Comparison of ENCODE assay signal across 12 cellular contexts in genomic region chr4:6926081-6926480, GRCh38. TPM values are rescaled to one million over a fixed set of nuclear protein-coding genes. Genes with fewer than 3 reads are reported as not detected.
DNase-seq lines count a peak whose midpoint lies in the region; ATAC-seq lines count a peak whose summit lies in the region.
"Had no signal": no experiment of that assay in that cellular context is flagged by ENCODE, and none has a peak within 500 bp of the region (broad histone marks: within the 10 kb centered on the region; RNA-seq: fewer than 3 reads in every experiment).

No MANE protein-coding gene starts in this region.

- no peak overlapping the region for H3K4me3 ChIP-seq in subcutaneous abdominal adipose tissue (ENCODE audit: low read depth in 1 of 5, low read length in 5 of 5)
- H3K4me3 ChIP-seq: dorsolateral prefrontal cortex, GM23338 had no signal

- H3K36me3 Mint-ChIP-seq in activated CD4-positive, alpha-beta T cell treated with anti-CD3 and anti-CD28 coated beads, Interleukin-2, amount 10 ng/mL, durations not matched to agents 7 days and 5 days (ENCODE audit: low read depth): peaks cover 58% of the 10 kb centered on the region
- H3K36me3 Mint-ChIP-seq in activated CD4-positive, alpha-beta memory T cell treated with anti-CD3 and anti-CD28 coated beads, Interleukin-2, amount 10 ng/mL, durations not matched to agents 7 days and 5 days (ENCODE audit: low read depth): peaks cover 63% of the 10 kb centered on the region

- CTCF ChIA-PET in activated CD4-positive, alpha-beta T cell treated with anti-CD3 and anti-CD28 coated beads, Interleukin-2, amount 10 ng/mL, durations not matched to agents 7 days and 5 days (lab: Charles Lee): interaction anchor here (1.1 to 3.8 kb wide), 7 partner anchors 8 to 145 kb away, joined by 3 to 15 read pairs (median 6); no protein-coding TSS in a partner anchor
- CTCF ChIA-PET in activated CD4-positive, alpha-beta memory T cell treated with anti-CD3 and anti-CD28 coated beads, Interleukin-2, amount 10 ng/mL, durations not matched to agents 7 days and 5 days (lab: Charles Lee): interaction anchor here (0.8 to 2.7 kb wide), 9 partner anchors 8 to 143 kb away, joined by 3 to 14 read pairs (median 6); partner anchors contain the start of genes GRPEL1 and TBC1D14

- H3K9ac ChIP-seq in subcutaneous abdominal adipose tissue (ENCODE audit: low read length in 5 of 5): no peak overlapping the region

- no peaks in the 10 kb centered on the region for H3K27me3 Mint-ChIP-seq in activated CD4-positive, alpha-beta T cell treated with anti-CD3 and anti-CD28 coated beads, Interleukin-2, amount 10 ng/mL, durations not matched to agents 7 days and 5 days
- no peaks in the 10 kb centered on the region for H3K27me3 Mint-ChIP-seq in activated CD4-positive, alpha-beta memory T cell treated with anti-CD3 and anti-CD28 coated beads, Interleukin-2, amount 10 ng/mL, durations not matched to agents 7 days and 5 days

- no peaks in the 10 kb centered on the region for H3K9me3 Mint-ChIP-seq in activated CD4-positive, alpha-beta T cell treated with anti-CD3 and anti-CD28 coated beads, Interleukin-2, amount 10 ng/mL, durations not matched to agents 7 days and 5 days
- no peaks in the 10 kb centered on the region for H3K9me3 Mint-ChIP-seq in activated CD4-positive, alpha-beta memory T cell treated with anti-CD3 and anti-CD28 coated beads, Interleukin-2, amount 10 ng/mL, durations not matched to agents 7 days and 5 days
- H3K9me3 Mint-ChIP-seq: GM23338 had no signal

- H3K27ac Mint-ChIP-seq in activated CD4-positive, alpha-beta T cell treated with anti-CD3 and anti-CD28 coated beads, Interleukin-2, amount 10 ng/mL, durations not matched to agents 7 days and 5 days: peak overlapping the region; percentile 90
- peak overlapping the region; percentile 70 for H3K27ac Mint-ChIP-seq in activated CD4-positive, alpha-beta memory T cell treated with anti-CD3 and anti-CD28 coated beads, Interleukin-2, amount 10 ng/mL, durations not matched to agents 7 days and 5 days
- H3K27ac Mint-ChIP-seq: GM23338 had no signal

- peak overlapping the region; percentile 66 for H3K4me3 Mint-ChIP-seq in activated CD4-positive, alpha-beta T cell treated with anti-CD3 and anti-CD28 coated beads, Interleukin-2, amount 10 ng/mL, durations not matched to agents 7 days and 5 days
- H3K4me3 Mint-ChIP-seq in activated CD4-positive, alpha-beta memory T cell treated with anti-CD3 and anti-CD28 coated beads, Interleukin-2, amount 10 ng/mL, durations not matched to agents 7 days and 5 days: peak overlapping the region; percentile 53
- H3K4me3 Mint-ChIP-seq: GM23338 had no signal

- H3K36me3 ChIP-seq in subcutaneous abdominal adipose tissue (ENCODE audit: control insufficient read depth in 5 of 5, insufficient read depth in 5 of 5, low read length in 5 of 5): peaks cover 0 to 17% (median 15%) of the 10 kb centered on the region in 5 donors

- peak; percentile 23 for ATAC-seq in left ventricle myocardium superior
- no peak for ATAC-seq in HG03520 (IDR thresholded peaks at IDR 0.05; ENCODE audit: unreplicated experiment)
- ATAC-seq in GM18858 (IDR thresholded peaks at IDR 0.05; ENCODE audit: unreplicated experiment): no peak

- no peaks in the 10 kb centered on the region for H3K27me3 ChIP-seq in subcutaneous abdominal adipose tissue (ENCODE audit: control insufficient read depth in 5 of 5, insufficient read depth in 4 of 5, low read length in 5 of 5)
- H3K27me3 ChIP-seq: dorsolateral prefrontal cortex had no signal

- intact Hi-C loops in left ventricle myocardium superior (cut with micrococcal nuclease): no loop called here

- DNase-seq in activated CD4-positive, alpha-beta T cell treated with anti-CD3 and anti-CD28 coated beads, Interleukin-2, amount 10 ng/mL, durations not matched to agents 7 days and 5 days: no peak
- DNase-seq in activated CD4-positive, alpha-beta T cell treated with anti-CD3 and anti-CD28 coated beads for 4 hours: no peak
- no peak for DNase-seq in activated CD4-positive, alpha-beta memory T cell treated with anti-CD3 and anti-CD28 coated beads, Interleukin-2, amount 10 ng/mL, durations not matched to agents 7 days and 5 days
- DNase-seq in left ventricle myocardium superior (no peak), DMS153 (lab: John Stamatoyannopoulos, UW) (no peak)
- DNase-seq: dorsolateral prefrontal cortex; NCI-H524; stimulated activated naive CD4-positive, alpha-beta T cell had no signal

- peaks cover 72% of the 10 kb centered on the region for H3K4me1 Mint-ChIP-seq in activated CD4-positive, alpha-beta T cell treated with anti-CD3 and anti-CD28 coated beads, Interleukin-2, amount 10 ng/mL, durations not matched to agents 7 days and 5 days
- peaks cover 62% of the 10 kb centered on the region for H3K4me1 Mint-ChIP-seq in activated CD4-positive, alpha-beta memory T cell treated with anti-CD3 and anti-CD28 coated beads, Interleukin-2, amount 10 ng/mL, durations not matched to agents 7 days and 5 days

- peaks cover 4 to 69% (median 46%) of the 10 kb centered on the region in 5 donors for H3K4me1 ChIP-seq in subcutaneous abdominal adipose tissue (ENCODE audit: control insufficient read depth in 5 of 5, insufficient read depth in 5 of 5, low read length in 5 of 5)

- H3K27ac ChIP-seq in subcutaneous abdominal adipose tissue (ENCODE audit: low read depth, low read length): peak overlapping the region; percentile 25

- H3K9me3 ChIP-seq in subcutaneous abdominal adipose tissue (ENCODE audit: control insufficient read depth in 5 of 5, low read length in 5 of 5): no peaks in the 10 kb centered on the region

- POLR2A ChIA-PET in activated CD4-positive, alpha-beta T cell treated with anti-CD3 and anti-CD28 coated beads, Interleukin-2, amount 10 ng/mL, durations not matched to agents 7 days and 5 days (lab: Charles Lee): interaction anchor here (0.6 to 1.1 kb wide), 2 partner anchors 17 to 26 kb away, joined by 3 read pairs; no protein-coding TSS in a partner anchor
- POLR2A ChIA-PET in activated CD4-positive, alpha-beta memory T cell treated with anti-CD3 and anti-CD28 coated beads, Interleukin-2, amount 10 ng/mL, durations not matched to agents 7 days and 5 days (lab: Charles Lee): interaction anchor here (1.3 to 7.6 kb wide), 6 partner anchors 9 to 26 kb away, joined by 4 to 79 read pairs (median 12); partner anchors contain the start of gene TBC1D14

RNA-seq across cellular contexts. Expression of gene TBC1D14, which starts 16.5 kb away (rescaled TPM):
- 10 to 100 TPM; 50.1 to 50.2 TPM for total RNA-seq in activated CD4-positive, alpha-beta T cell treated with anti-CD3 and anti-CD28 coated beads, Interleukin-2, amount 10 ng/mL, durations not matched to agents 7 days and 5 days
- 10 to 100 TPM; 53.7 to 55.3 TPM for total RNA-seq in activated CD4-positive, alpha-beta memory T cell treated with anti-CD3 and anti-CD28 coated beads, Interleukin-2, amount 10 ng/mL, durations not matched to agents 7 days and 5 days
- total RNA-seq in left ventricle myocardium superior: 40.4 TPM
